8 cellular contexts compared by ENCODE assay signal in the genomic region with DNA sequence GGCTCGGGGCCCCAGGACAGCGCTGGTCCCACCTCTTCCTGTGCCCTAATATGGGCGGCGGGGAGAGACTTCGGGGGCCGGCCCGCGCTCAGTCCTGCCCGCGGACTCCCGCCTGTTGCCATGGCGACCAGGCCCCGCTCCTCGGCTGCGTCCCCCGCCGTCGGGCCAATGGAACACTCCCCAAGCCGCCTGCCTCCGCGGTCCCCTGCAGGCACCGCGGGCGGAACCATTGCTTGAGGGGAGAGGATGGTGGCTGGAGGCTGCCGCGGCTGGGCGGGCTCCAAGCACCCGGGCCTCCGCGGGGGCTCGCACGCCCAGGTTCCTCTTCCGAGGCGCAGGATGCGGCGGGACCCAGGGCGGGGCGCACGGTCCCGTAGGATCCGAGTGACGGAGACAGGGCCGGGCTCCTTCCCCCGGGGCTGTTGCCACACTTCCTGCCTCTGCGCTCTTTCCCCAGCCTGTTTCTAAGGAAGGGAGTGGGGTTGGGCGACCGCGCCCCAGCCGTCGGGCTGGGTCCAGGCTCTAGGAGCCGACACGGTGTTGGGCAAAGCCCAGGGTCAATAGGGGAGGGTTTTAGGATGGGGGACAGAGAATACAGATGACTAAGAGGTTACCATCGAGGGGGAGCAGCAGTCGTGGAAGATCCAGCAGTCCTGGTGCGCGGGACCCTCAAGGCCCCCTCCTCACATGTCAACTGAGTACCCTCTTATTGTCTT. TPM values are rescaled to one million over a fixed set of nuclear protein-coding genes. Genes with fewer than 3 reads are reported as not detected.
DNase-seq lines count a peak whose midpoint lies in the region; ATAC-seq, FAIRE-seq and TF ChIP-seq lines count a peak whose summit lies in the region.

No MANE protein-coding gene starts in this region.

- CTCF ChIA-PET in A549 (lab: Yijun Ruan, JAX) (interaction anchor here (0.8 to 17.4 kb wide), 6 partner anchors 13 to 58 kb away, joined by 3 to 901 read pairs (median 6); a partner anchor contains a TSS), activated B cell treated with CpG ODN at 0.5 μM for 24 hours (lab: Charles Lee) (interaction anchor here (3.6 to 11.4 kb wide), 4 partner anchors 8 to 26 kb away, joined by 19 to 280 read pairs (median 160); a partner anchor contains a TSS)

- peak overlapping the region; percentile 86 for H3K9ac ChIP-seq in smooth muscle cell (ENCODE audit: low read depth)

- intact Hi-C loops in activated B cell treated with CpG ODN at 0.5 μM for 24 hours (cut with micrococcal nuclease) = loop anchor here (5.0 kb wide), 2 partner anchors 178 to 312 kb away; a partner anchor contains a TSS

- H3K9me3 ChIP-seq in A549 (no peaks in the 10 kb centered on the region), smooth muscle cell (replicated peaks; ENCODE audit: low read depth) (no peaks in the 10 kb centered on the region)

- H3K4me3 ChIP-seq in A549 (peak overlapping the region; percentile 92), cardiac fibroblast (replicated peaks in 1 of 2; ENCODE audit: low read depth in 2 of 2, low read length in 2 of 2) (peak overlapping the region; percentile 47), smooth muscle cell (peak overlapping the region; percentile 98)

- peak overlapping the region; percentile 97 for H3K27ac Mint-ChIP-seq in activated B cell treated with CpG ODN at 0.5 μM for 24 hours

- peak overlapping the region; percentile 96 to 99 for H3K27ac ChIP-seq in A549
- peak overlapping the region; percentile 96 for H3K27ac ChIP-seq in smooth muscle cell (ENCODE audit: low read depth)

- H2AFZ ChIP-seq in smooth muscle cell (ENCODE audit: low read depth) = no peak overlapping the region

- FAIRE-seq in A549 (lab: Jason Lieb, UNC) = no peak

- H3F3A ChIP-seq in smooth muscle cell (ENCODE audit: low read depth) = peaks cover 43% of the 10 kb centered on the region

- POLR2A ChIA-PET in A549 (lab: Yijun Ruan, JAX) = interaction anchor here (1.1 to 6.5 kb wide), 3 partner anchors 12 to 24 kb away, joined by 3 to 122 read pairs (median 24); no protein-coding TSS in a partner anchor
- POLR2A ChIA-PET in activated B cell treated with CpG ODN at 0.5 μM for 24 hours (lab: Charles Lee) = interaction anchor here (0.6 to 13.2 kb wide), 11 partner anchors 12 to 1024 kb away, joined by 3 to 909 read pairs (median 6); a partner anchor contains a TSS

- H3K4me3 Mint-ChIP-seq in activated B cell treated with CpG ODN at 0.5 μM for 24 hours = peak overlapping the region; percentile 96

- no peaks in the 10 kb centered on the region for H3K36me3 ChIP-seq in smooth muscle cell (ENCODE audit: low read depth)

- peak overlapping the region; percentile 99 for H3K4me2 ChIP-seq in A549
- H3K4me2 ChIP-seq in smooth muscle cell = peak overlapping the region; percentile 89

- peak; percentile 71 to 94 for DNase-seq in A549 (ENCODE audit: low read depth in 1 of 2, low spot score in 1 of 2)
- DNase-seq in NCI-H2171 treated with DMSO at 0.1 percent for 48 hours (lab: John Stamatoyannopoulos, UW) = peak; percentile 82
- peak; percentile 95 for DNase-seq in activated B cell treated with CpG ODN at 0.5 μM for 24 hours
- peak; percentile 97 to 99 for DNase-seq in cardiac fibroblast (ENCODE audit: low read depth in 2 of 2)
- DNase-seq in inferior parietal cortex (ENCODE audit: extremely low spot score) = peak; percentile 93
- peak; percentile 92 for DNase-seq in smooth muscle cell (lab: John Stamatoyannopoulos, UW; ENCODE audit: unreplicated experiment)

- WGBS in A549 (ENCODE audit: missing lambda C conversion rate) = 1% methylated on average over 12 of the region's 56 CpGs
- 2% methylated on average over 41 of the region's 56 CpGs for WGBS in smooth muscle cell (ENCODE audit: low lambda C conversion rate)

- 0 out of 5 replicates have a peak, but pooled peaks of 1 of the 2 experiments have one; percentile 10 for TF ChIP-seq EP300 in A549 (IDR thresholded peaks at IDR 0.05)

- H3K79me2 ChIP-seq in smooth muscle cell (ENCODE audit: low read depth) = peaks cover 20% of the 10 kb centered on the region

- peaks cover 24% of the 10 kb centered on the region for H4K20me1 ChIP-seq in smooth muscle cell (ENCODE audit: low read depth)

- peaks cover 59% of the 10 kb centered on the region for H3K4me1 ChIP-seq in A549
- peaks cover 25% of the 10 kb centered on the region for H3K4me1 ChIP-seq in smooth muscle cell (ENCODE audit: low read depth)

- no peak for TF ChIP-seq RAD21 in A549 (conservative IDR thresholded peaks at IDR 0.05 in 1 of 2, IDR thresholded peaks at IDR 0.05 in 1 of 2)

- H3K9me3 Mint-ChIP-seq in activated B cell treated with CpG ODN at 0.5 μM for 24 hours = no peaks in the 10 kb centered on the region

- TF ChIP-seq POLR2A in A549 (IDR thresholded peaks at IDR 0.05; ENCODE audit: low read length) = 0 out of 2 replicates have a peak, but pooled peaks have one; percentile 9
- peak; percentile 8 for TF ChIP-seq POLR2A in GM18526 (IDR thresholded peaks at IDR 0.05; ENCODE audit: extremely low read depth, insufficient read length)

- H3K27me3 ChIP-seq in smooth muscle cell (ENCODE audit: low read depth) = no peaks in the 10 kb centered on the region

- ATAC-seq in A549 = peak; percentile 51 to 53
- peak; percentile 45 for ATAC-seq in HG03066 (IDR thresholded peaks at IDR 0.05; ENCODE audit: low read depth, unreplicated experiment)
- peak; percentile 43 for ATAC-seq in activated B cell treated with CpG ODN at 0.5 μM for 24 hours (ENCODE audit: low read depth)

- H3K36me3 Mint-ChIP-seq in activated B cell treated with CpG ODN at 0.5 μM for 24 hours (ENCODE audit: low read depth) = peaks cover 18% of the 10 kb centered on the region

- no peak for TF ChIP-seq CTCF in A549 (IDR thresholded peaks at IDR 0.05)
- no peak for TF ChIP-seq CTCF in activated B cell treated with CpG ODN at 0.5 μM for 24 hours (IDR thresholded peaks at IDR 0.05)
- TF ChIP-seq CTCF in cardiac fibroblast (IDR thresholded peaks at IDR 0.05; ENCODE audit: low read depth, low read length) = no peak
- no peak for TF ChIP-seq CTCF in smooth muscle cell (IDR thresholded peaks at IDR 0.05; ENCODE audit: borderline replicate concordance, insufficient read depth, poor library complexity, severe bottlenecking)

- peaks cover 52% of the 10 kb centered on the region for H3K4me1 Mint-ChIP-seq in activated B cell treated with CpG ODN at 0.5 μM for 24 hours

- no peaks in the 10 kb centered on the region for H3K27me3 Mint-ChIP-seq in activated B cell treated with CpG ODN at 0.5 μM for 24 hours

TF ChIP-seq in A549, 52 proteins besides CTCF, POLR2A, EP300 and RAD21 (continues in another document):
- TF ChIP-seq NR3C1 (IDR thresholded peaks at IDR 0.05) (no peak), NPAS2 (CRISPR knock-in tag; IDR thresholded peaks at IDR 0.05; ENCODE audit: borderline replicate concordance) (no peak), RFX5 (IDR thresholded peaks at IDR 0.05) (peak; percentile 75)
- TF ChIP-seq, protein P1, sequence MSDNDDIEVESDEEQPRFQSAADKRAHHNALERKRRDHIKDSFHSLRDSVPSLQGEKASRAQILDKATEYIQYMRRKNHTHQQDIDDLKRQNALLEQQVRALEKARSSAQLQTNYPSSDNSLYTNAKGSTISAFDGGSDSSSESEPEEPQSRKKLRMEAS (IDR thresholded peaks at IDR 0.05) = peak; percentile 57

RNA-seq across cellular contexts. Expression of a gene that starts 1.2 kb away (rescaled TPM):
- 72.5 and 94.7 TPM in 2 replicates for polyA plus RNA-seq in A549 (2011; rRNA removed)
- polyA plus RNA-seq in A549 (2012; cell fraction: cytosol; rRNA removed) = 165 and 253 TPM in 2 replicates
- polyA plus RNA-seq in A549 (2012; cell fraction: nucleus; rRNA removed) = 411 and 478 TPM in 2 replicates
- 47.2 to 57.7 TPM (median 55.6 TPM) in 3 replicates for polyA plus RNA-seq in A549 (2017; fragmentation: RNase III; extraction: RNeasy Plus Mini Kit Qiagen cat#74134 plus additional on column Dnase treatment)
- polyA minus RNA-seq in A549 (2011; rRNA and poly(A)+ RNA removed) = 30.8 and 31.4 TPM in 2 replicates
- 127 and 132 TPM in 2 replicates for total RNA-seq in activated B cell treated with CpG ODN at 0.5 μM for 24 hours
- 687 and 756 TPM in 2 replicates for total RNA-seq in smooth muscle cell
- polyA plus RNA-seq in smooth muscle cell = 1,281 and 1,575 TPM in 2 replicates

RNA-seq across cellular contexts. Expression of a gene that starts 11.5 kb away (rescaled TPM):
- 0.48 and 0.57 TPM in 2 replicates for polyA plus RNA-seq in A549 (2011; rRNA removed)
- 1.1 and 1.3 TPM in 2 replicates for polyA plus RNA-seq in A549 (2012; cell fraction: cytosol; rRNA removed)
- polyA plus RNA-seq in A549 (2012; cell fraction: nucleus; rRNA removed) = 1.3 and 1.5 TPM in 2 replicates
- 0.49 to 0.91 TPM (median 0.84 TPM) in 3 replicates for polyA plus RNA-seq in A549 (2017; fragmentation: RNase III; extraction: RNeasy Plus Mini Kit Qiagen cat#74134 plus additional on column Dnase treatment)
- polyA minus RNA-seq in A549 (2011; rRNA and poly(A)+ RNA removed) = 0.49 and 0.95 TPM in 2 replicates
- 53.1 and 55.6 TPM in 2 replicates for total RNA-seq in activated B cell treated with CpG ODN at 0.5 μM for 24 hours
- 351 and 400 TPM in 2 replicates for total RNA-seq in smooth muscle cell
- polyA plus RNA-seq in smooth muscle cell = 371 and 391 TPM in 2 replicates

RNA-seq across cellular contexts. Expression of a gene that starts 11.8 kb away (rescaled TPM):
- polyA plus RNA-seq in A549 (2011; rRNA removed) (4.9 and 10.7 TPM in 2 replicates), A549 (2017; fragmentation: RNase III; extraction: RNeasy Plus Mini Kit Qiagen cat#74134 plus additional on column Dnase treatment) (not detected in 3 replicates), smooth muscle cell (8.0 and 10.1 TPM in 2 replicates)
- not detected in 2 replicates for polyA plus RNA-seq in A549 (2012; cell fraction: cytosol; rRNA removed)
- polyA plus RNA-seq in A549 (2012; cell fraction: nucleus; rRNA removed) = 1.6 TPM in 1 of 2 replicates, not detected in the other
- polyA minus RNA-seq in A549 (2011; rRNA and poly(A)+ RNA removed) = 8.4 and 11.0 TPM in 2 replicates
- total RNA-seq in activated B cell treated with CpG ODN at 0.5 μM for 24 hours (2.3 and 5.9 TPM in 2 replicates), smooth muscle cell (not detected in 2 replicates)

RNA-seq across cellular contexts. Expression of a gene that starts 14.7 kb away (rescaled TPM):
- 8.3 and 10.1 TPM in 2 replicates for polyA plus RNA-seq in A549 (2011; rRNA removed)
- 13.8 TPM in 2 replicates for polyA plus RNA-seq in A549 (2012; cell fraction: cytosol; rRNA removed)
- 40.4 and 46.5 TPM in 2 replicates for polyA plus RNA-seq in A549 (2012; cell fraction: nucleus; rRNA removed)
- 18.5 to 24.6 TPM (median 21.5 TPM) in 3 replicates for polyA plus RNA-seq in A549 (2017; fragmentation: RNase III; extraction: RNeasy Plus Mini Kit Qiagen cat#74134 plus additional on column Dnase treatment)
- 5.5 and 9.8 TPM in 2 replicates for polyA minus RNA-seq in A549 (2011; rRNA and poly(A)+ RNA removed)
- 13.4 and 21.2 TPM in 2 replicates for total RNA-seq in activated B cell treated with CpG ODN at 0.5 μM for 24 hours
- total RNA-seq in smooth muscle cell = 16.7 and 20.5 TPM in 2 replicates
- 14.6 and 48.3 TPM in 2 replicates for polyA plus RNA-seq in smooth muscle cell

RNA-seq across cellular contexts. Expression of a gene that starts 16.3 kb away (rescaled TPM):
- polyA plus RNA-seq in A549 (2011; rRNA removed) = 27.2 and 37.2 TPM in 2 replicates
- polyA plus RNA-seq in A549 (2012; cell fraction: cytosol; rRNA removed) = 64.6 and 74.8 TPM in 2 replicates
- polyA plus RNA-seq in A549 (2012; cell fraction: nucleus; rRNA removed) = 59.6 and 69.3 TPM in 2 replicates
- polyA plus RNA-seq in A549 (2017; fragmentation: RNase III; extraction: RNeasy Plus Mini Kit Qiagen cat#74134 plus additional on column Dnase treatment) = 40.7 to 45.5 TPM (median 41.7 TPM) in 3 replicates
- polyA minus RNA-seq in A549 (2011; rRNA and poly(A)+ RNA removed) = 47.2 and 53.1 TPM in 2 replicates
- 13.4 and 22.1 TPM in 2 replicates for total RNA-seq in activated B cell treated with CpG ODN at 0.5 μM for 24 hours
- total RNA-seq in smooth muscle cell = 8.7 and 15.7 TPM in 2 replicates
- polyA plus RNA-seq in smooth muscle cell = 34.8 and 34.9 TPM in 2 replicates

Comparison
In these comparisons a context has a peak if more than half of its experiments do, and no peak if none do; other contexts are left out.
1. Peak in every context shown above with its lines: DNase-seq, ATAC-seq, H3K4me3 ChIP-seq and H3K27ac ChIP-seq.
2. H3K4me3 ChIP-seq: peak in every context shown above with its lines; median percentile 98 in smooth muscle cell; 92 in A549; 47 in cardiac fibroblast.